In the genomic region with DNA sequence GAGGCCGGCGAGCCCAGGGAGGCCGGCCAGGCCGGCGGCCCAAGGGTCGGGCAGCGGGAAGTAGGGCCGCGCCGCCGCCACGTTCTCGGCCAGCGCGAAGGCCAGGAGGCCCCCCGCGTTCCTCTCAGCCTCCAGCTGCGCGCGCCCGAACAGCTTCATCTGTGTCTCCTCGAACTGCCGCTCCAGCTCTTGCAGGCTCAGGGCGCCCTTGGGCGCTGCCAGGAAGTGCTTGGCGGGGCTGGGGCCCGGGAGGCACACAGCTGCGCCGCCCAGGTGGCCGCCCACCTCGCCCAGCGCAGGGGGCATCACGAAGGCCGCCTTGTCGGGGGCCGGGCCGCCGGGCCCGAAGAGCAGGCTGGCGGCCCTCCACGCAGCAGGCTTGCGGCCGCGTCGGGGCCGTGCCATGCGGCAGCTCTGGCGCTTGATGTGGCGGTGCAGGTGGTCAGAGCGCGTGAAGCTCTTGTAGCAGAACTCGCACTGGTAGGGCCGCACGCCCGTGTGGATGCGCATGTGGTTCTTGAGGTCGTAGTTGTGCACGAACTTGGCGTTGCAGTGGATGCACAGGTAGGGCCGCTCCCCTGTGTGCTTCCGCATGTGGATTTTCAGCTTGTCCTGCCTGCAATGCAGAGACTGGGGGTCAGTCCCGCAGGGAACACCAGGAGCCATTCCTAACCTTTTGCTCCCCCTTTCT, we compare ENCODE assay signal across 25 cellular contexts.
"Had no signal": no experiment of that assay in that cellular context is flagged by ENCODE, and none has a peak within 500 bp of the region (broad histone marks: within the 10 kb centered on the region; RNA-seq: fewer than 3 reads in every experiment).

No MANE protein-coding gene starts in this region.

- H3K27ac Mint-ChIP-seq: activated B cell treated with CpG ODN at 0.5 μM for 24 hours; activated CD8-positive, alpha-beta memory T cell treated with anti-CD3 and anti-CD28 coated beads, Interleukin-2, amount 10 ng/mL, durations not matched to agents 7 days and 5 days; activated CD8-positive, alpha-beta T cell treated with anti-CD3 and anti-CD28 coated beads, Interleukin-2, amount 10 ng/mL, durations not matched to agents 7 days and 5 days; activated naive CD4-positive, alpha-beta T cell treated with anti-CD3 and anti-CD28 coated beads for 36 hours; activated naive CD8-positive, alpha-beta T cell treated with anti-CD3 and anti-CD28 coated beads, Interleukin-2, amount 10 ng/mL, durations not matched to agents 7 days and 5 days; activated T-cell treated with anti-CD3 and anti-CD28 coated beads, Interleukin-2, amount 50 U/mL, for 72 hours; natural killer cell treated with Interleukin-12 subunit alpha and Interleukin-12 subunit beta and Interleukin-15 and Interleukin-18, amount 100 ng/mL, for 72 hours had no signal

- DNase-seq: activated B cell treated with CpG ODN at 0.5 μM for 24 hours; activated CD4-positive, alpha-beta T cell treated with anti-CD3 and anti-CD28 coated beads, Interleukin-2, amount 50 U/mL, for 1 hour; activated CD8-positive, alpha-beta memory T cell treated with anti-CD3 and anti-CD28 coated beads, Interleukin-2, amount 10 ng/mL, durations not matched to agents 7 days and 5 days; activated CD8-positive, alpha-beta T cell treated with anti-CD3 and anti-CD28 coated beads, Interleukin-2, amount 10 ng/mL, durations not matched to agents 7 days and 5 days; activated naive CD4-positive, alpha-beta T cell treated with anti-CD3 and anti-CD28 coated beads for 36 hours; activated naive CD8-positive, alpha-beta T cell treated with anti-CD3 and anti-CD28 coated beads, Interleukin-2, amount 10 ng/mL, durations not matched to agents 7 days and 5 days; activated T-cell treated with anti-CD3 and anti-CD28 coated beads, Interleukin-2, amount 50 U/mL, for 72 hours; caudate nucleus; cortex of kidney; foreskin fibroblast; hippocampal formation; mucosa of descending colon; retina; stimulated activated CD4-positive, alpha-beta T cell treated with anti-CD3 and anti-CD28 coated beads, Interleukin-15, amount 100 ng/mL, for 24 hours; stimulated activated CD4-positive, alpha-beta T cell treated with anti-CD3 and anti-CD28 coated beads, Interleukin-2, amount 100 ng/mL, for 24 hours; stimulated activated naive B cell treated with anti-CD40 and anti-IgM and Interleukin-4, amounts not matched to agents 10 μg/mL and 1 μg/mL and 100 μg/mL, for 72 hours; T-helper 2 cell; trophoblast cell had no signal

- H3K9me3 ChIP-seq: ascending aorta, mucosa of descending colon, prostate gland, uterus had no signal

- H3K27ac ChIP-seq: ascending aorta, prostate gland, uterus had no signal

- ATAC-seq: activated CD8-positive, alpha-beta memory T cell treated with anti-CD3 and anti-CD28 coated beads, Interleukin-2, amount 10 ng/mL, durations not matched to agents 7 days and 5 days; activated CD8-positive, alpha-beta T cell treated with anti-CD3 and anti-CD28 coated beads, Interleukin-2, amount 10 ng/mL, durations not matched to agents 7 days and 5 days; activated T-cell treated with anti-CD3 and anti-CD28 coated beads, Interleukin-2, amount 50 U/mL, for 72 hours; left lobe of liver; mucosa of descending colon; stimulated activated naive B cell treated with anti-CD40 and anti-IgM and Interleukin-4, amounts not matched to agents 10 μg/mL and 1 μg/mL and 100 μg/mL, for 72 hours had no signal

- H3K27me3 ChIP-seq: ascending aorta, uterus had no signal

- H3K36me3 Mint-ChIP-seq: activated CD8-positive, alpha-beta memory T cell treated with anti-CD3 and anti-CD28 coated beads, Interleukin-2, amount 10 ng/mL, durations not matched to agents 7 days and 5 days; activated naive CD8-positive, alpha-beta T cell treated with anti-CD3 and anti-CD28 coated beads, Interleukin-2, amount 10 ng/mL, durations not matched to agents 7 days and 5 days; brain; natural killer cell treated with Interleukin-12 subunit alpha and Interleukin-12 subunit beta and Interleukin-15 and Interleukin-18, amount 100 ng/mL, for 72 hours; stimulated activated naive B cell treated with anti-CD40 and anti-IgM and Interleukin-4, amounts not matched to agents 10 μg/mL and 1 μg/mL and 100 μg/mL, for 72 hours had no signal

- H3K4me3 ChIP-seq: ascending aorta, mucosa of descending colon, prostate gland, smooth muscle cell, uterus had no signal

- H3K9me3 Mint-ChIP-seq: activated B cell treated with CpG ODN at 0.5 μM for 24 hours; activated naive CD4-positive, alpha-beta T cell treated with anti-CD3 and anti-CD28 coated beads for 36 hours; activated naive CD8-positive, alpha-beta T cell treated with anti-CD3 and anti-CD28 coated beads, Interleukin-2, amount 10 ng/mL, durations not matched to agents 7 days and 5 days; activated T-cell treated with anti-CD3 and anti-CD28 coated beads, Interleukin-2, amount 50 U/mL, for 72 hours; brain; natural killer cell treated with Interleukin-12 subunit alpha and Interleukin-12 subunit beta and Interleukin-15 and Interleukin-18, amount 100 ng/mL, for 72 hours; stimulated activated naive B cell treated with anti-CD40 and anti-IgM and Interleukin-4, amounts not matched to agents 10 μg/mL and 1 μg/mL and 100 μg/mL, for 72 hours had no signal

- H3K4me3 Mint-ChIP-seq: activated B cell treated with CpG ODN at 0.5 μM for 24 hours; activated CD8-positive, alpha-beta memory T cell treated with anti-CD3 and anti-CD28 coated beads, Interleukin-2, amount 10 ng/mL, durations not matched to agents 7 days and 5 days; activated CD8-positive, alpha-beta T cell treated with anti-CD3 and anti-CD28 coated beads, Interleukin-2, amount 10 ng/mL, durations not matched to agents 7 days and 5 days; activated naive CD4-positive, alpha-beta T cell treated with anti-CD3 and anti-CD28 coated beads for 36 hours; activated naive CD8-positive, alpha-beta T cell treated with anti-CD3 and anti-CD28 coated beads, Interleukin-2, amount 10 ng/mL, durations not matched to agents 7 days and 5 days; activated T-cell treated with anti-CD3 and anti-CD28 coated beads, Interleukin-2, amount 50 U/mL, for 72 hours; brain; natural killer cell treated with Interleukin-12 subunit alpha and Interleukin-12 subunit beta and Interleukin-15 and Interleukin-18, amount 100 ng/mL, for 72 hours; stimulated activated naive B cell treated with anti-CD40 and anti-IgM and Interleukin-4, amounts not matched to agents 10 μg/mL and 1 μg/mL and 100 μg/mL, for 72 hours had no signal

- H3K27me3 Mint-ChIP-seq: brain; natural killer cell treated with Interleukin-12 subunit alpha and Interleukin-12 subunit beta and Interleukin-15 and Interleukin-18, amount 100 ng/mL, for 72 hours had no signal

- H3K4me1 Mint-ChIP-seq: activated B cell treated with CpG ODN at 0.5 μM for 24 hours; activated CD8-positive, alpha-beta memory T cell treated with anti-CD3 and anti-CD28 coated beads, Interleukin-2, amount 10 ng/mL, durations not matched to agents 7 days and 5 days; activated naive CD8-positive, alpha-beta T cell treated with anti-CD3 and anti-CD28 coated beads, Interleukin-2, amount 10 ng/mL, durations not matched to agents 7 days and 5 days; stimulated activated naive B cell treated with anti-CD40 and anti-IgM and Interleukin-4, amounts not matched to agents 10 μg/mL and 1 μg/mL and 100 μg/mL, for 72 hours had no signal

- H3K4me1 ChIP-seq: prostate gland, uterus had no signal

- H3K36me3 ChIP-seq: ascending aorta, prostate gland, uterus had no signal
